23 cellular contexts compared by ENCODE assay signal in genomic region chr3:51958603-51959521, GRCh38. TPM values are rescaled to one million over a fixed set of nuclear protein-coding genes. Genes with fewer than 3 reads are reported as not detected.
"Had no signal": no experiment of that assay in that cellular context is flagged by ENCODE, and none has a peak within 500 bp of the region (broad histone marks: within the 10 kb centered on the region; RNA-seq: fewer than 3 reads in every experiment).

No MANE protein-coding gene starts in this region.

- H3K27ac ChIP-seq: breast epithelium, PC-9, SJSA1 had no signal

- H3K9me3 Mint-ChIP-seq: activated CD4-positive, alpha-beta T cell treated with anti-CD3 and anti-CD28 coated beads, Interleukin-2, amount 10 ng/mL, durations not matched to agents 24 days and 14 days; activated naive CD4-positive, alpha-beta T cell treated with anti-CD3 and anti-CD28 coated beads, Interleukin-2, amount 50 U/mL, for 24 hours; activated T-cell treated with anti-CD3 and anti-CD28 coated beads, Interleukin-2, amount 50 U/mL, for 24 hours; activated T-helper 1 cell treated with anti-CD3 and anti-CD28 coated beads, Interleukin-12 subunit alpha, Interleukin-12 subunit beta, Interleukin-2, Interleukin-4 antibody, amounts not matched to agents 30 ng/mL and 10 ng/mL and 1 ng/mL, durations not matched to agents 14 hours and 24 hours and 36 hours; T-helper 1 cell treated with Interleukin-12 subunit alpha and Interleukin-12 subunit beta and Interleukin-4 antibody, amounts not matched to agents 30 μg/mL and 1 μg/mL, for 36 hours; WTC11 had no signal

- H3K36me3 ChIP-seq: breast epithelium had no signal

- H3K9me3 ChIP-seq: breast epithelium, SJSA1 had no signal

- H3K4me3 Mint-ChIP-seq: activated CD4-positive, alpha-beta T cell treated with anti-CD3 and anti-CD28 coated beads, Interleukin-2, amount 10 ng/mL, durations not matched to agents 24 days and 14 days; activated CD8-positive, alpha-beta memory T cell treated with anti-CD3 and anti-CD28 coated beads, Interleukin-2, amount 10 ng/mL, durations not matched to agents 7 days and 5 days; activated naive CD4-positive, alpha-beta T cell treated with anti-CD3 and anti-CD28 coated beads, Interleukin-2, amount 50 U/mL, for 24 hours; activated T-cell treated with anti-CD3 and anti-CD28 coated beads, Interleukin-2, amount 50 U/mL, for 24 hours; activated T-helper 1 cell treated with anti-CD3 and anti-CD28 coated beads, Interleukin-12 subunit alpha, Interleukin-12 subunit beta, Interleukin-2, Interleukin-4 antibody, amounts not matched to agents 30 ng/mL and 10 ng/mL and 1 ng/mL, durations not matched to agents 14 hours and 24 hours and 36 hours; T-helper 1 cell treated with Interleukin-12 subunit alpha and Interleukin-12 subunit beta and Interleukin-4 antibody, amounts not matched to agents 30 μg/mL and 1 μg/mL, for 36 hours; WTC11 had no signal

- ATAC-seq: activated CD8-positive, alpha-beta memory T cell treated with anti-CD3 and anti-CD28 coated beads, Interleukin-2, amount 10 ng/mL, durations not matched to agents 7 days and 5 days; WTC11 had no signal

- H3K36me3 Mint-ChIP-seq: activated CD8-positive, alpha-beta memory T cell treated with anti-CD3 and anti-CD28 coated beads, Interleukin-2, amount 10 ng/mL, durations not matched to agents 7 days and 5 days; WTC11 had no signal

- H3K4me1 Mint-ChIP-seq: activated naive CD4-positive, alpha-beta T cell treated with anti-CD3 and anti-CD28 coated beads, Interleukin-2, amount 50 U/mL, for 24 hours had no signal

- H3K27me3 ChIP-seq: breast epithelium, SJSA1 had no signal

- H3K4me2 ChIP-seq: PC-9 had no signal

- H2AFZ ChIP-seq: PC-9 had no signal

- DNase-seq: activated CD4-positive, alpha-beta T cell treated with anti-CD3 and anti-CD28 coated beads, Interleukin-2, amount 10 ng/mL, durations not matched to agents 24 days and 14 days; activated CD4-positive, alpha-beta T cell treated with anti-CD3 and anti-CD28 coated beads, Interleukin-2, amount 50 U/mL, for 48 hours; activated CD4-positive, CD25-positive, alpha-beta regulatory T cell treated with anti-CD3 and anti-CD28 coated beads, Interleukin-2, amount 50 U/mL, for 72 hours; activated CD8-positive, alpha-beta memory T cell treated with anti-CD3 and anti-CD28 coated beads, Interleukin-2, amount 10 ng/mL, durations not matched to agents 7 days and 5 days; activated effector memory CD4-positive, alpha-beta T cell treated with Interleukin-2 at 50 U/mL for 16 hours; activated naive CD4-positive, alpha-beta T cell; activated T-cell treated with anti-CD3 and anti-CD28 coated beads, Interleukin-2, amount 50 U/mL, for 24 hours; Kasumi-1; KBM-7; NCI-H1048; NCI-H146; NCI-H187 treated with DMSO at 0.1 percent for 48 hours; NCI-H2081 treated with DMSO at 0.1 percent for 48 hours; NCI-H446; NCI-H524; PC-9 had no signal

- H3K4me3 ChIP-seq: breast epithelium, PC-9, SJSA1 had no signal

- H3K27ac Mint-ChIP-seq: activated CD4-positive, alpha-beta T cell treated with anti-CD3 and anti-CD28 coated beads, Interleukin-2, amount 10 ng/mL, durations not matched to agents 24 days and 14 days; activated CD8-positive, alpha-beta memory T cell treated with anti-CD3 and anti-CD28 coated beads, Interleukin-2, amount 10 ng/mL, durations not matched to agents 7 days and 5 days; activated naive CD4-positive, alpha-beta T cell treated with anti-CD3 and anti-CD28 coated beads, Interleukin-2, amount 50 U/mL, for 24 hours; activated T-cell treated with anti-CD3 and anti-CD28 coated beads, Interleukin-2, amount 50 U/mL, for 24 hours; activated T-helper 1 cell treated with anti-CD3 and anti-CD28 coated beads, Interleukin-12 subunit alpha, Interleukin-12 subunit beta, Interleukin-2, Interleukin-4 antibody, amounts not matched to agents 30 ng/mL and 10 ng/mL and 1 ng/mL, durations not matched to agents 14 hours and 24 hours and 36 hours; T-helper 1 cell treated with Interleukin-12 subunit alpha and Interleukin-12 subunit beta and Interleukin-4 antibody, amounts not matched to agents 30 μg/mL and 1 μg/mL, for 36 hours; WTC11 had no signal

RNA-seq across cellular contexts. Expression of gene GPR62, which starts 3.7 kb away (rescaled TPM):
- total RNA-seq: activated CD4-positive, alpha-beta T cell treated with anti-CD3 and anti-CD28 coated beads, Interleukin-2, amount 10 ng/mL, durations not matched to agents 24 days and 14 days; activated CD8-positive, alpha-beta memory T cell treated with anti-CD3 and anti-CD28 coated beads, Interleukin-2, amount 10 ng/mL, durations not matched to agents 7 days and 5 days; activated T-helper 1 cell treated with anti-CD3 and anti-CD28 coated beads, Interleukin-12 subunit alpha, Interleukin-12 subunit beta, Interleukin-2, Interleukin-4 antibody, amounts not matched to agents 30 ng/mL and 10 ng/mL and 1 ng/mL, durations not matched to agents 14 hours and 24 hours and 36 hours; aorta; PC-9; SJSA1 had no signal
